21 cellular contexts compared by ENCODE assay signal in the genomic region with DNA sequence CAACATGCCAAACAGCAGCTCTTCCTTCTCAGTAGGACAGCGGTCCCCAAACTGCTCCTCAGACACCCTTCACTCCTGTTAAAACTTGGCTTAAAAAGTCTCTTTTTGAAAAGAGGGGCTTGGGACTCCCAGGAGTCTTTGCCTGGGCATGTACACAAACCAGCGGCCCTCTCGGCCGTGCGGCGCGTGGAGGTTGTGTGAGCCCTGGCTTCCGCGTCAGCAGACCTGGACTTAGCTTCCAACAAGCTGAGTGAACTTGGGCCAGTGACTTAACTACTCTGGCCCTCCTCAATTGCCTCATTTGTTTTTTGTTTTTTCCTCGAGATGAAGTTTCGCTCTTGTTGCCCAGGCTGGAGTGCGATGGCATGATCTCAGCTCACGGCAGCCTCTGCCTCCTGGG. TPM values are rescaled to one million over a fixed set of nuclear protein-coding genes. Genes with fewer than 3 reads are reported as not detected.
"Had no signal": no experiment of that assay in that cellular context is flagged by ENCODE, and none has a peak within 500 bp of the region (broad histone marks: within the 10 kb centered on the region; RNA-seq: fewer than 3 reads in every experiment).

No MANE protein-coding gene starts in this region.

- H3K9ac ChIP-seq: KMS-11 had no signal

- H3K36me3 ChIP-seq: SJSA1 had no signal

- H3K36me3 Mint-ChIP-seq: IgD-negative memory B cell had no signal

- H3K9me3 ChIP-seq: SJSA1 had no signal

- H3K27ac ChIP-seq: KMS-11, SJSA1, SK-N-MC had no signal

- H3K4me3 Mint-ChIP-seq: IgD-negative memory B cell had no signal

- H3K4me3 ChIP-seq: K562, SJSA1, SK-N-MC had no signal

- H3K4me2 ChIP-seq: KMS-11 had no signal

- H3K27ac Mint-ChIP-seq: IgD-negative memory B cell had no signal

- ATAC-seq: K562 had no signal

- H3K4me1 ChIP-seq: SJSA1 had no signal

- DNase-seq: Kasumi-1, MM.1S, NCI-H1092 treated with DMSO at 0.1 percent for 48 hours, NCI-H1436, NCI-H187, NCI-H2029, NCI-H2081 treated with DMSO at 0.1 percent for 48 hours, NCI-H2171, NCI-H226, NCI-H446, NCI-H510A, NCI-H524 treated with DMSO at 0.1 percent for 48 hours, NCI-H774, Right ventricle myocardium superior, RPMI8226, SIG-M5 had no signal

RNA-seq across cellular contexts. Expression of a gene that starts 15.3 kb away (rescaled TPM):
- total RNA-seq: SJSA1 had no signal
